ENCODE assay signal across 10 cellular contexts in the genomic region with DNA sequence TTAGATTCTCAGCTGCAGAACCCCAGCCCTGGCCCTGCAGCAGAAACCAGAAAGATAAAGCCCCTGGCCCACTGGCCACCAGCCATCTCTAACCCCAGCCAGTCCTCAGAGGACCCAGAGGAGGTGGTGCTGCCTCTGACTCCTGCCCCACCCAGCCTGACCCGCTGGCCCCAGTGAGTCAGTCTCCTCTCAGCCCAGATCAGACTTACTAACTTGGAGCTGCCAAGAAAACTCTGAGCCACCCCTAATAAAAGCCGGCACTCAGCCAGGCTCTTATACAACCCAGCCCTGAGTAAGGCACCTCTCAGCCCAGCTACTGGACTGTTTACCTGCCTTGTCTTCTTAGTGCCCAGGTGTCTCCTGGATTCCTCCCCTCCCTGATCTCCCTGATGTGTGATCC. TPM values are rescaled to one million over a fixed set of nuclear protein-coding genes. Genes with fewer than 3 reads are reported as not detected.
DNase-seq lines count a peak whose midpoint lies in the region; ATAC-seq and TF ChIP-seq lines count a peak whose summit lies in the region.
"Had no signal": no experiment of that assay in that cellular context is flagged by ENCODE, and none has a peak within 500 bp of the region (broad histone marks: within the 10 kb centered on the region; RNA-seq: fewer than 3 reads in every experiment).

No MANE protein-coding gene starts in this region.

- no peak overlapping the region for H3K4me3 Mint-ChIP-seq in stimulated activated naive CD8-positive, alpha-beta T cell treated with anti-CD3 and anti-CD28 coated beads, Interleukin-15, amount 100 ng/mL, for 72 hours

- H3K9me2 ChIP-seq in PC-9 (ENCODE audit: insufficient read depth): no peaks in the 10 kb centered on the region

- peak; percentile 76 for DNase-seq in AG09309 (ENCODE audit: low read depth)
- DNase-seq in PC-9: peak; percentile 15 to 66
- DNase-seq in fibroblast of mammary gland (ENCODE audit: low read depth): peak; percentile 96
- peak; percentile 67 for DNase-seq in omental fat pad (ENCODE audit: low spot score)
- no peak for DNase-seq in stimulated activated naive CD8-positive, alpha-beta T cell treated with anti-CD3 and anti-CD28 coated beads, Interleukin-15, amount 100 ng/mL, for 72 hours
- no peak for DNase-seq in stimulated activated CD4-positive, alpha-beta T cell treated with anti-CD3 and anti-CD28 coated beads, Interleukin-4, amount 100 ng/mL, for 24 hours
- DNase-seq in NCI-H187 treated with DMSO at 0.1 percent for 48 hours (lab: John Stamatoyannopoulos, UW): no peak
- DNase-seq: stimulated activated CD4-positive, alpha-beta T cell treated with anti-CD3 and anti-CD28 coated beads, Interleukin-12 subunit alpha, Interleukin-12 subunit beta, amount 100 ng/mL, for 4 hours had no signal

- H4K20me1 ChIP-seq in PC-9 (ENCODE audit: insufficient read depth): no peaks in the 10 kb centered on the region
- H4K20me1 ChIP-seq: BLaER1 treated with 17β-estradiol and CSF1 and Interleukin-3, amounts not matched to agents 10 nM and 100 nM had no signal

- peaks cover 7% of the 10 kb centered on the region for H3K27me3 Mint-ChIP-seq in stimulated activated naive CD8-positive, alpha-beta T cell treated with anti-CD3 and anti-CD28 coated beads, Interleukin-15, amount 100 ng/mL, for 72 hours

- H3K4me3 ChIP-seq in AG09309 (ENCODE audit: control insufficient read depth, low read depth, low read length) (no peak overlapping the region), PC-9 (no peak overlapping the region), fibroblast of mammary gland (ENCODE audit: control insufficient read depth, low read depth, low read length) (no peak overlapping the region)
- H3K4me3 ChIP-seq: BLaER1 treated with 17β-estradiol and CSF1 and Interleukin-3, amounts not matched to agents 10 nM and 100 nM had no signal

- BruUV-seq in PC-9 (replicated peaks; lab: Mats Ljungman, UMichigan): no TSS peak

- peak overlapping the region in 1 of 2 donors; percentile 93 for H3K27ac Mint-ChIP-seq in stimulated activated naive CD8-positive, alpha-beta T cell treated with anti-CD3 and anti-CD28 coated beads, Interleukin-15, amount 100 ng/mL, for 72 hours

- no peak overlapping the region for H3K27ac ChIP-seq in PC-9
- H3K27ac ChIP-seq: BLaER1 treated with 17β-estradiol and CSF1 and Interleukin-3, amounts not matched to agents 10 nM and 100 nM had no signal

- H3K79me2 ChIP-seq in PC-9 (ENCODE audit: low read depth): no peaks in the 10 kb centered on the region

- no peaks in the 10 kb centered on the region for H3K4me1 Mint-ChIP-seq in stimulated activated naive CD8-positive, alpha-beta T cell treated with anti-CD3 and anti-CD28 coated beads, Interleukin-15, amount 100 ng/mL, for 72 hours

- no peak for TF ChIP-seq CTCF in AG09309 (IDR thresholded peaks at IDR 0.05; ENCODE audit: control insufficient read depth, insufficient read depth, low read depth, low read length, missing control alignments)
- no peak for TF ChIP-seq CTCF in PC-9 (conservative IDR thresholded peaks at IDR 0.05)
- no peak for TF ChIP-seq CTCF in fibroblast of mammary gland (conservative IDR thresholded peaks at IDR 0.05; ENCODE audit: control insufficient read depth, insufficient read depth, low read depth, low read length)
- TF ChIP-seq CTCF in omental fat pad (IDR thresholded peaks at IDR 0.05): no peak

- H3K27me3 ChIP-seq in PC-9 (ENCODE audit: insufficient read depth, low read depth): 0 out of 2 replicates have a peak, but pooled peaks cover 7% of the 10 kb centered on the region
- H3K27me3 ChIP-seq: BLaER1 treated with 17β-estradiol and CSF1 and Interleukin-3, amounts not matched to agents 10 nM and 100 nM had no signal

- no peaks in the 10 kb centered on the region for H3K4me1 ChIP-seq in PC-9 (replicated peaks; ENCODE audit: insufficient read depth)
- H3K4me1 ChIP-seq: BLaER1 treated with 17β-estradiol and CSF1 and Interleukin-3, amounts not matched to agents 10 nM and 100 nM had no signal

- no peaks in the 10 kb centered on the region for H3K9me3 Mint-ChIP-seq in stimulated activated naive CD8-positive, alpha-beta T cell treated with anti-CD3 and anti-CD28 coated beads, Interleukin-15, amount 100 ng/mL, for 72 hours

- no peak overlapping the region for H3K4me2 ChIP-seq in PC-9
- H3K4me2 ChIP-seq: BLaER1 treated with 17β-estradiol and CSF1 and Interleukin-3, amounts not matched to agents 10 nM and 100 nM had no signal

- ATAC-seq in omental fat pad (ENCODE audit: low FRiP score): peak; percentile 94
- no peak for ATAC-seq in stimulated activated naive CD8-positive, alpha-beta T cell treated with anti-CD3 and anti-CD28 coated beads, Interleukin-15, amount 100 ng/mL, for 72 hours
- no peak for ATAC-seq in HG02571 (IDR thresholded peaks at IDR 0.05; ENCODE audit: unreplicated experiment)

- H3K36me3 ChIP-seq in PC-9 (ENCODE audit: low read depth): no peaks in the 10 kb centered on the region
- H3K36me3 ChIP-seq: BLaER1 treated with 17β-estradiol and CSF1 and Interleukin-3, amounts not matched to agents 10 nM and 100 nM had no signal

- H3F3A ChIP-seq in PC-9 (ENCODE audit: insufficient read depth, low read depth): no peaks in the 10 kb centered on the region

- POLR2A ChIA-PET in PC-9 (lab: Charles Lee; ENCODE audit: unreplicated experiment): no interaction called here

- H2AFZ ChIP-seq in PC-9: no peak overlapping the region

- CTCF ChIA-PET in PC-9 (lab: Charles Lee): no interaction called here

- no peaks in the 10 kb centered on the region for H3K9me3 ChIP-seq in PC-9 (ENCODE audit: insufficient read depth, low read depth)

- intact Hi-C loops in PC-9 (cut with micrococcal nuclease; ENCODE audit: unreplicated experiment): no loop called here

RNA-seq across cellular contexts. Expression of gene SLC14A2, which starts 2.0 kb away (rescaled TPM):
- total RNA-seq in PC-9 (2021): not detected in 2 replicates
- 1 to 10 TPM in 1 of 4 donors, under 1 TPM in 2, not detected in 1; 0.44 to 2.1 (median 0.48) TPM for total RNA-seq in omental fat pad

Comparison
In these comparisons a context has a peak if more than half of its experiments do, and no peak if none do; other contexts are left out.
1. DNase-seq: peak in AG09309 (single experiment), PC-9 (2 of 2), fibroblast of mammary gland (single experiment) and omental fat pad (single experiment); none in stimulated activated naive CD8-positive, alpha-beta T cell treated with anti-CD3 and anti-CD28 coated beads, Interleukin-15, amount 100 ng/mL, for 72 hours (0 of 2), stimulated activated CD4-positive, alpha-beta T cell treated with anti-CD3 and anti-CD28 coated beads, Interleukin-4, amount 100 ng/mL, for 24 hours (single experiment) and NCI-H187 treated with DMSO at 0.1 percent for 48 hours (single experiment).